Comparison of ENCODE assay signal across 18 cellular contexts in the genomic region with DNA sequence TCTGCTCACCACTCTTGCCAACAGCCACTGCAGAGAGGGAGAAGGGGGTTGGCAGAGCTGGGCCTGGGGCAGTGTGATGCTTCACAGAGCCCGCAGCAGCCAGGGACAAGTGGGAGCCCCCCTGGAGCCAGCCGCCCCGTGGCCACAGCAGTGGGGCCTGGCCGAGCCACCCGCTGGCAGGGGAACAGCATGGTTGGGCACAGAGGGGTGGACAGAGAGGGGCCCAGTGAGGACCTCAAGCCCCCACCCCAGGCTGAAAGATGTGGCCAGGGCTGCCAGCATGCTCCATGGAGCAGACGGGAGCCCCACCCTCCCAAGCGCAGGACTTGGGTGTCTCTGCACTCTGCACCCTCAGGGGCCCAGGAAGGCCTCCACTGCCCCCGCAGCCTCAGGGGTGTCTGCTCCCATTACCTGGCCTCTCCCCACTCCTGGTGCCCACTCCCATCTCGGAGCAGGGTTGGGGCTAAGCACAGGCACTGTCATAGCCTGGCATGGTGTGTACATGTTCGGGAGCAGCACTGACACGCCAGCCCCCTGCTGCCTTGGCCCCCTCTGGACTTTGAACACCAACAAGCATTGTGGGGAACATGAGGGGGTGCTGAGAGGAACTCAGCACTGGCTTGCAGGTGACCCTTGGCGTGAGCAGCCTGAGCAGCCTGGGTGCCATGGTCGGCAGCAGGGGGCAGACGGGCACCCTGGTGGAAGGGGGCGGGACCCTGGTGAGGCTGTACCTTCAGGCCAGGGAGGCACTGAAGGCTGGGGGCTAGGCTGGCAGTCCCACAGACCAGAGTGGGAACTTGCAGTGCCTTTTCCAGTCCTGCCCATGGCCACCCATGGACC.
"Had no signal": no experiment of that assay in that cellular context is flagged by ENCODE, and none has a peak within 500 bp of the region (broad histone marks: within the 10 kb centered on the region; RNA-seq: fewer than 3 reads in every experiment).

No MANE protein-coding gene starts in this region.

- H3K27ac Mint-ChIP-seq: activated CD8-positive, alpha-beta T cell treated with anti-CD3 and anti-CD28 coated beads for 36 hours; activated T-cell treated with anti-CD3 and anti-CD28 coated beads, Interleukin-2, amount 50 U/mL, for 24 hours; activated T-helper 2 cell treated with anti-CD3 and anti-CD28 coated beads, Interferon-gamma antibody, Interleukin-2, Interleukin-4, amounts not matched to agents 10 μg/mL and 5 μg/mL and 100 μg/mL, durations not matched to agents 14 hours and 24 hours and 36 hours; nephron had no signal

- ATAC-seq: activated CD8-positive, alpha-beta T cell treated with anti-CD3 and anti-CD28 coated beads for 36 hours had no signal

- FAIRE-seq: frontal cortex had no signal

- H3K4me1 Mint-ChIP-seq: nephron had no signal

- H3K27me3 Mint-ChIP-seq: activated CD8-positive, alpha-beta T cell treated with anti-CD3 and anti-CD28 coated beads for 36 hours; activated T-cell treated with anti-CD3 and anti-CD28 coated beads, Interleukin-2, amount 50 U/mL, for 24 hours had no signal

- H3K4me3 Mint-ChIP-seq: activated CD8-positive, alpha-beta T cell treated with anti-CD3 and anti-CD28 coated beads for 36 hours; activated T-cell treated with anti-CD3 and anti-CD28 coated beads, Interleukin-2, amount 50 U/mL, for 24 hours; nephron had no signal

- H3K4me1 ChIP-seq: ascending aorta had no signal

- DNase-seq: activated CD4-positive, alpha-beta T cell treated with anti-CD3 and anti-CD28 coated beads for 48 hours; activated CD4-positive, CD25-positive, alpha-beta regulatory T cell; activated CD8-positive, alpha-beta T cell treated with anti-CD3 and anti-CD28 coated beads for 36 hours; activated naive CD4-positive, alpha-beta T cell treated with Interleukin-2 at 50 U/mL for 16 hours; activated T-cell treated with anti-CD3 and anti-CD28 coated beads, Interleukin-2, amount 50 U/mL, for 24 hours; cortex of kidney; erythroblast; head of caudate nucleus; nucleus accumbens; stimulated activated CD4-positive, alpha-beta T cell treated with anti-CD3 and anti-CD28 coated beads, Interleukin-2, amount 100 ng/mL, for 24 hours; stimulated activated naive CD4-positive, alpha-beta T cell treated with Interleukin-2 at 50 U/mL for 16 hours; T1000 had no signal

- H3K4me3 ChIP-seq: ascending aorta, SK-N-MC, tibial nerve had no signal

- H3K9me3 ChIP-seq: ascending aorta, tibial nerve had no signal

- H3K27ac ChIP-seq: ascending aorta, SK-N-MC, tibial nerve had no signal

- H3K27me3 ChIP-seq: ascending aorta, tibial nerve had no signal
